In the genomic region with DNA sequence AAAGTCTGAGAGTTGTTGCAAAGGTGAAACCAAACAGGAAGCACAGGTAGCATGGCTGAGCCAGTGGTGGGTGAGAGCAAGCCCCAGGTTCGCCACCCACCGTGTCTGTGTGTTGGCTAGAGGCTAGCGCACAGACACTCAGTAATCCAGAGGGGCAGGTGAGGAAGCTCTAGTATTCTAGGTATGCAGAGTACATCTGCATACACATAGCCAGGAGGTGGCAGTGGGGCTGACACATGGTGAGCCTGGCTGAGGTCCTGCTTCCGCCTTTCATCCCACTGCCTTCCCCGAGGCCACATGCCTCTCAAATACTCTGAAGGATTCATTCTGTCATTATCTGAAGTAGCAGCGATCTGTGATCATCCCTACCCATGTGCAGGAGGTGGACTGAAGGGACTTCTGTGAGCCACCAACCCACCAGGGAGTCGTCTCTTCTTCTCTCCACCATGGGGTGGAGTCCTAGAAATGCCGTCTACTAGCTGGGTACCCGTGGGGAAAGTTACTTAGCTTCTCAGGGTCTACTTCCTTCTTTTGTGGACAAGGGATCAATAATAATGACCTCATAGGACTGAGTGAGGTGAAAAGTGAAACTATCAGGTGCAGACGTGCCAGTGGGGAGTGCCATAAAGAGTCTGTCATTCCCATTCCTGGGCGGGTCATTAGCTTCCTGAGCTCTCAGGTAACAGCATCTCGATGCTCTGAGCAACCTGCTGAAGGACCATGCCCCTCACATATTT, we compare ENCODE assay signal across 8 cellular contexts. TPM values are rescaled to one million over a fixed set of nuclear protein-coding genes. Genes with fewer than 3 reads are reported as not detected.
DNase-seq lines count a peak whose midpoint lies in the region; ATAC-seq, FAIRE-seq and TF ChIP-seq lines count a peak whose summit lies in the region.

No MANE protein-coding gene starts in this region.

- TF ChIP-seq RAD21 in HepG2 (CRISPR knock-in tag; IDR thresholded peaks at IDR 0.05) = no peak

- TF ChIP-seq EP300 in HepG2 (IDR thresholded peaks at IDR 0.05; ENCODE audit: low read depth in 2 of 2, low read length in 2 of 2) (no peak), HepG2 (CRISPR knock-in tag; IDR thresholded peaks at IDR 0.05; ENCODE audit: borderline replicate concordance) (no peak)

- 85% methylated on average over 12 of the region's 12 CpGs for WGBS in HepG2 (ENCODE audit: low lambda C conversion rate)

- intact Hi-C loops in HepG2 (cut with micrococcal nuclease; ENCODE audit: unreplicated experiment) = no loop called here
- intact Hi-C loops in left ventricle myocardium inferior (cut with micrococcal nuclease) = no loop called here

- no peak overlapping the region for H3K4me2 ChIP-seq in Karpas-422 (ENCODE audit: low read depth, low read length, poor library complexity, severe bottlenecking)
- H3K4me2 ChIP-seq in HepG2 (ENCODE audit: low read depth, low read length) = no peak overlapping the region

- no peaks in the 10 kb centered on the region for H3K36me3 ChIP-seq in Karpas-422 (ENCODE audit: insufficient read depth, low read length)
- H3K36me3 ChIP-seq in HepG2 (replicated peaks in 1 of 2; ENCODE audit: control insufficient read depth in 1 of 2, insufficient read depth in 2 of 2, low read length in 2 of 2) = peaks cover 32 to 77% of the 10 kb centered on the region in 2 experiments
- peaks cover 88% of the 10 kb centered on the region for H3K36me3 ChIP-seq in left ventricle myocardium inferior

- H3K79me2 ChIP-seq in Karpas-422 (ENCODE audit: low read length) (no peaks in the 10 kb centered on the region), HepG2 (ENCODE audit: insufficient read depth, low read length) (no peaks in the 10 kb centered on the region)

- CTCF ChIA-PET in HepG2 (lab: Yijun Ruan, JAX; ENCODE audit: low intra/inter-chr PET ratio, low total read pairs) = no interaction called here

- H3K4me3 ChIP-seq in Karpas-422 (ENCODE audit: low read length) (no peak overlapping the region), HepG2 (replicated peaks in 1 of 3; ENCODE audit: insufficient read depth in 1 of 3, low read depth in 2 of 3, low read length in 3 of 3) (no peak overlapping the region), left ventricle myocardium inferior (no peak overlapping the region)

- H3K9me3 ChIP-seq in Karpas-422 (ENCODE audit: low read length) (no peaks in the 10 kb centered on the region), HepG2 (ENCODE audit: low read length) (no peaks in the 10 kb centered on the region), left ventricle myocardium inferior (replicated peaks) (no peaks in the 10 kb centered on the region)

- H3K4me1 ChIP-seq in Karpas-422 (ENCODE audit: low read length) = peaks cover 3% of the 10 kb centered on the region; the same call in 1 of the 2 replicates
- peaks cover 29% of the 10 kb centered on the region for H3K4me1 ChIP-seq in HepG2 (ENCODE audit: insufficient read depth, low read length)
- H3K4me1 ChIP-seq in left ventricle myocardium inferior = no peaks in the 10 kb centered on the region

- TF ChIP-seq CTCF in HepG2 (CRISPR knock-in tag; IDR thresholded peaks at IDR 0.05) = no peak
- no peak for TF ChIP-seq CTCF in left ventricle myocardium inferior (IDR thresholded peaks at IDR 0.05; ENCODE audit: borderline replicate concordance)

- H3K9ac ChIP-seq in Karpas-422 (ENCODE audit: low read length) = no peak overlapping the region
- H3K9ac ChIP-seq in HepG2 (ENCODE audit: insufficient read depth, low read depth, low read length) = no peak overlapping the region

- in situ Hi-C loops in HepG2 (cut with HindIII; ENCODE audit: extremely low pct_ligation_motif_present, low pct_unique_long_range_greater_than_20kb) = no loop called here

- no peak for FAIRE-seq in HepG2 (lab: Jason Lieb, UNC)

- POLR2A ChIA-PET in HepG2 (lab: Yijun Ruan, JAX) = interaction anchor here (1.2 kb wide), 1 partner anchor 89 kb away, joined by 3 read pairs; no protein-coding TSS in a partner anchor

- ATAC-seq in GM18867 (IDR thresholded peaks at IDR 0.05; ENCODE audit: unreplicated experiment) (peak; percentile 80), GM21717 (IDR thresholded peaks at IDR 0.05; ENCODE audit: unreplicated experiment) (peak; percentile 71), HepG2 (0 out of 3 replicates have a peak, but pooled peaks have one; percentile 21)

- H4K20me1 ChIP-seq in Karpas-422 (ENCODE audit: insufficient read depth, low read depth, low read length) (no peaks in the 10 kb centered on the region), HepG2 (ENCODE audit: insufficient read depth, low read length) (no peaks in the 10 kb centered on the region)

- peak; percentile 42 for DNase-seq in Karpas-422
- no peak for DNase-seq in HepG2 (ENCODE audit: low spot score)
- no peak for DNase-seq in amygdala (lab: John Stamatoyannopoulos, UW)
- no peak for DNase-seq in midbrain (lab: John Stamatoyannopoulos, UW)
- DNase-seq in NCI-H1694 (lab: John Stamatoyannopoulos, UW) = no peak
- no peak for DNase-seq in left ventricle myocardium inferior

- H3K27ac ChIP-seq in Karpas-422 (ENCODE audit: low read length) = no peak overlapping the region
- H3K27ac ChIP-seq in HepG2 (ENCODE audit: extremely low read length, insufficient read depth, low read length) = no peak overlapping the region
- no peak overlapping the region for H3K27ac ChIP-seq in left ventricle myocardium inferior (replicated peaks)

- H2AFZ ChIP-seq in Karpas-422 (ENCODE audit: low read length) (no peak overlapping the region), HepG2 (ENCODE audit: low read length) (no peak overlapping the region)

- H3K9me2 ChIP-seq in Karpas-422 (replicated peaks; ENCODE audit: insufficient read depth, low read length) = no peaks in the 10 kb centered on the region

- BruUV-seq in HepG2 (replicated peaks; lab: Mats Ljungman, UMichigan) = no TSS peak

- no peak for TF ChIP-seq POLR2A in HepG2 (IDR thresholded peaks at IDR 0.05; ENCODE audit: insufficient read depth in 1 of 2, low read depth in 2 of 2, low read length in 2 of 2)

- H3K27me3 ChIP-seq in Karpas-422 (ENCODE audit: low read length) (no peaks in the 10 kb centered on the region), HepG2 (ENCODE audit: control insufficient read depth in 1 of 2, insufficient read depth in 2 of 2, low read length in 2 of 2) (no peaks in the 10 kb centered on the region), left ventricle myocardium inferior (ENCODE audit: low read depth) (no peaks in the 10 kb centered on the region)

TF ChIP-seq in HepG2, 621 proteins besides CTCF, POLR2A, EP300 and RAD21 (continues in another document):
- TF ChIP-seq ZNF354B (CRISPR knock-in tag; IDR thresholded peaks at IDR 0.05) = no peak

RNA-seq across cellular contexts. Expression of gene ICAM2, which starts 36.0 kb away (rescaled TPM):
- total RNA-seq in Karpas-422 (2014; rRNA removed; shearing (Covaris generic); ENCODE audit: low replicate concordance) = 4.4 and 12.1 TPM in 2 replicates
- total RNA-seq in HepG2 (2016; rRNA removed; fragmentation: Illumina TruSeq; extraction: Trizol) = 7.9 and 10.9 TPM in 2 replicates
- 4.1 and 5.7 TPM in 2 replicates for total RNA-seq in HepG2 (2016; cell fraction: cytosol; rRNA removed; fragmentation: Illumina TruSeq; extraction: Trizol; ENCODE audit: low read depth)
- total RNA-seq in HepG2 (2016; cell fraction: insoluble cytoplasmic fraction; rRNA removed; fragmentation: Illumina TruSeq; extraction: Trizol) = 9.4 and 10.9 TPM in 2 replicates
- 8.3 and 9.3 TPM in 2 replicates for total RNA-seq in HepG2 (2016; cell fraction: membrane; rRNA removed; fragmentation: Illumina TruSeq; extraction: Trizol)
- total RNA-seq in HepG2 (2016; cell fraction: nucleus; rRNA removed; fragmentation: Illumina TruSeq; extraction: Trizol) = 7.4 and 8.7 TPM in 2 replicates
- polyA plus RNA-seq in HepG2 (2011; rRNA removed) = 20.8 and 21.4 TPM in 2 replicates
- 25.1 and 29.5 TPM in 2 replicates for polyA plus RNA-seq in HepG2 (2011; cell fraction: cytosol; rRNA removed)
- 10.1 and 10.2 TPM in 2 replicates for polyA plus RNA-seq in HepG2 (2011; cell fraction: nucleus; rRNA removed)
- 6.0 and 8.9 TPM in 2 replicates for polyA plus RNA-seq in HepG2 (2012)
- 3.9 and 5.8 TPM in 2 replicates for polyA plus RNA-seq in HepG2 (2016; cell fraction: cytosol; fragmentation: Illumina TruSeq; extraction: Trizol; ENCODE audit: low read depth)
- polyA plus RNA-seq in HepG2 (2016; cell fraction: insoluble cytoplasmic fraction; fragmentation: Illumina TruSeq; extraction: Trizol; ENCODE audit: low read depth) = 7.5 and 8.3 TPM in 2 replicates
- 5.9 and 6.9 TPM in 2 replicates for polyA plus RNA-seq in HepG2 (2016; cell fraction: membrane; fragmentation: Illumina TruSeq; extraction: Trizol; ENCODE audit: low read depth)
- polyA plus RNA-seq in HepG2 (2016; cell fraction: nucleus; fragmentation: Illumina TruSeq; extraction: Trizol; ENCODE audit: insufficient read depth, low read depth) = 11.9 and 12.3 TPM in 2 replicates
- 1.3 and 35.6 TPM in 2 replicates for polyA minus RNA-seq in HepG2 (2011; rRNA and poly(A)+ RNA removed; ENCODE audit: low replicate concordance)
- 6.6 and 7.4 TPM in 2 replicates for polyA minus RNA-seq in HepG2 (2011; cell fraction: cytosol; rRNA and poly(A)+ RNA removed)
- polyA minus RNA-seq in HepG2 (2011; cell fraction: nucleus; rRNA and poly(A)+ RNA removed) = 4.2 and 7.6 TPM in 2 replicates
- 28.2 TPM for total RNA-seq in left ventricle myocardium inferior

RNA-seq across cellular contexts. Expression of gene PRR29, which starts 58.3 kb away (rescaled TPM):
- not detected in 2 replicates for total RNA-seq in Karpas-422 (2014; rRNA removed; shearing (Covaris generic); ENCODE audit: low replicate concordance)
- total RNA-seq in HepG2 (2016; rRNA removed; fragmentation: Illumina TruSeq; extraction: Trizol) (0.07 and 0.11 TPM in 2 replicates), left ventricle myocardium inferior (not detected)
- total RNA-seq in HepG2 (2016; cell fraction: cytosol; rRNA removed; fragmentation: Illumina TruSeq; extraction: Trizol; ENCODE audit: low read depth) = not detected in 2 replicates
- 0.19 TPM in 1 of 2 replicates, not detected in the other for total RNA-seq in HepG2 (2016; cell fraction: insoluble cytoplasmic fraction; rRNA removed; fragmentation: Illumina TruSeq; extraction: Trizol)
- 0.06 and 0.14 TPM in 2 replicates for total RNA-seq in HepG2 (2016; cell fraction: membrane; rRNA removed; fragmentation: Illumina TruSeq; extraction: Trizol)
- total RNA-seq in HepG2 (2016; cell fraction: nucleus; rRNA removed; fragmentation: Illumina TruSeq; extraction: Trizol) = not detected in 2 replicates
- 0.08 and 0.20 TPM in 2 replicates for polyA plus RNA-seq in HepG2 (2011; rRNA removed)
- polyA plus RNA-seq in HepG2 (2011; cell fraction: cytosol; rRNA removed) = 0.06 and 0.07 TPM in 2 replicates
- 0.73 and 0.96 TPM in 2 replicates for polyA plus RNA-seq in HepG2 (2011; cell fraction: nucleus; rRNA removed)
- 0.21 and 0.40 TPM in 2 replicates for polyA plus RNA-seq in HepG2 (2012)
- polyA plus RNA-seq in HepG2 (2016; cell fraction: cytosol; fragmentation: Illumina TruSeq; extraction: Trizol; ENCODE audit: low read depth) = 0.10 and 0.11 TPM in 2 replicates
- 0.23 TPM in 1 of 2 replicates, not detected in the other for polyA plus RNA-seq in HepG2 (2016; cell fraction: insoluble cytoplasmic fraction; fragmentation: Illumina TruSeq; extraction: Trizol; ENCODE audit: low read depth)
- not detected in 2 replicates for polyA plus RNA-seq in HepG2 (2016; cell fraction: membrane; fragmentation: Illumina TruSeq; extraction: Trizol; ENCODE audit: low read depth)
- not detected in 2 replicates for polyA plus RNA-seq in HepG2 (2016; cell fraction: nucleus; fragmentation: Illumina TruSeq; extraction: Trizol; ENCODE audit: insufficient read depth, low read depth)
- polyA minus RNA-seq in HepG2 (2011; rRNA and poly(A)+ RNA removed; ENCODE audit: low replicate concordance) = 0.16 TPM in 1 of 2 replicates, not detected in the other
- not detected in 2 replicates for polyA minus RNA-seq in HepG2 (2011; cell fraction: cytosol; rRNA and poly(A)+ RNA removed)
- 0.26 and 0.37 TPM in 2 replicates for polyA minus RNA-seq in HepG2 (2011; cell fraction: nucleus; rRNA and poly(A)+ RNA removed)

Comparison
In these comparisons a context has a peak if more than half of its experiments do, and no peak if none do; other contexts are left out.
1. ATAC-seq: peak in every context shown above with its lines; median percentile 80 in GM18867; 71 in GM21717; 21 in HepG2.